ENCODE assay signal across 8 cellular contexts in genomic region chr6:135182993-135183531, GRCh38. TPM values are rescaled to one million over a fixed set of nuclear protein-coding genes. Genes with fewer than 3 reads are reported as not detected.
DNase-seq lines count a peak whose midpoint lies in the region; ATAC-seq and TF ChIP-seq lines count a peak whose summit lies in the region.

No MANE protein-coding gene starts in this region.

- H3K36me3 ChIP-seq in CD8-positive, alpha-beta memory T cell (ENCODE audit: insufficient read depth, low read length): no peaks in the 10 kb centered on the region
- H3K36me3 ChIP-seq in kidney epithelial cell (ENCODE audit: control insufficient read depth, insufficient read depth, low read length): no peaks in the 10 kb centered on the region

- peaks cover 0 to 10% (median 0%) of the 10 kb centered on the region in 3 donors for H3K36me3 Mint-ChIP-seq in CD8-positive, alpha-beta memory T cell
- peaks cover 22% of the 10 kb centered on the region for H3K36me3 Mint-ChIP-seq in activated naive CD8-positive, alpha-beta T cell treated with anti-CD3 and anti-CD28 coated beads, Interleukin-2, amount 50 U/mL, for 24 hours (ENCODE audit: low read depth)

- no peaks in the 10 kb centered on the region for H3K27me3 Mint-ChIP-seq in CD8-positive, alpha-beta memory T cell
- H3K27me3 Mint-ChIP-seq in activated naive CD8-positive, alpha-beta T cell treated with anti-CD3 and anti-CD28 coated beads, Interleukin-2, amount 50 U/mL, for 24 hours: no peaks in the 10 kb centered on the region

- H3K27me3 ChIP-seq in CD8-positive, alpha-beta memory T cell (ENCODE audit: insufficient read depth, low read length, poor library complexity, severe bottlenecking): no peaks in the 10 kb centered on the region
- peaks cover 4% of the 10 kb centered on the region for H3K27me3 ChIP-seq in kidney epithelial cell (ENCODE audit: control insufficient read depth, insufficient read depth, low read length)

- no peaks in the 10 kb centered on the region for H3K9me3 Mint-ChIP-seq in CD8-positive, alpha-beta memory T cell
- H3K9me3 Mint-ChIP-seq in activated naive CD8-positive, alpha-beta T cell treated with anti-CD3 and anti-CD28 coated beads, Interleukin-2, amount 50 U/mL, for 24 hours: no peaks in the 10 kb centered on the region

- H3K4me1 ChIP-seq in CD8-positive, alpha-beta memory T cell (ENCODE audit: insufficient read depth, low read length): peaks cover 14% of the 10 kb centered on the region

- H3K4me1 Mint-ChIP-seq in CD8-positive, alpha-beta memory T cell: peaks cover 21 to 26% (median 23%) of the 10 kb centered on the region in 3 donors
- H3K4me1 Mint-ChIP-seq in activated naive CD8-positive, alpha-beta T cell treated with anti-CD3 and anti-CD28 coated beads, Interleukin-2, amount 50 U/mL, for 24 hours: peaks cover 44% of the 10 kb centered on the region

- peak overlapping the region; percentile 83 to 100 (median 92) for H3K4me3 Mint-ChIP-seq in CD8-positive, alpha-beta memory T cell
- H3K4me3 Mint-ChIP-seq in activated naive CD8-positive, alpha-beta T cell treated with anti-CD3 and anti-CD28 coated beads, Interleukin-2, amount 50 U/mL, for 24 hours: peak overlapping the region; percentile 98

- POLR2A ChIA-PET in CD8-positive, alpha-beta memory T cell (lab: Charles Lee): interaction anchor here (0.6 to 1.6 kb wide), 3 partner anchors 36 to 120 kb away, joined by 3 to 5 read pairs (median 4); no protein-coding TSS in a partner anchor

- H3K27ac Mint-ChIP-seq in CD8-positive, alpha-beta memory T cell: peak overlapping the region; percentile 15 to 80 (median 42)
- H3K27ac Mint-ChIP-seq in activated naive CD8-positive, alpha-beta T cell treated with anti-CD3 and anti-CD28 coated beads, Interleukin-2, amount 50 U/mL, for 24 hours: peak overlapping the region; percentile 96

- peak; percentile 45 to 72 (median 60) for DNase-seq in CD8-positive, alpha-beta memory T cell
- DNase-seq in SKM-1 treated with dmso at 0.1 percent for 144 hours (lab: John Stamatoyannopoulos, UW; ENCODE audit: unreplicated experiment) (peak; percentile 32), kidney epithelial cell (ENCODE audit: low read depth) (no peak)
- peak; percentile 76 for DNase-seq in activated naive CD8-positive, alpha-beta T cell treated with anti-CD3 and anti-CD28 coated beads, Interleukin-2, amount 50 U/mL, for 24 hours
- DNase-seq in stimulated activated CD4-positive, alpha-beta T cell treated with anti-CD3 and anti-CD28 coated beads, TNF-alpha, amount 100 ng/mL, for 1 hour (ENCODE audit: low read depth in 3 of 3, low spot score in 1 of 3): peak in 2 of 3 donors; percentile 35 to 61

- CTCF ChIA-PET in CD8-positive, alpha-beta memory T cell (lab: Charles Lee): interaction anchor here (0.7 to 3.8 kb wide), 22 partner anchors 10 to 223 kb away, joined by 3 to 27 read pairs (median 4); no protein-coding TSS in a partner anchor

- TF ChIP-seq CTCF in kidney epithelial cell (IDR thresholded peaks at IDR 0.05; ENCODE audit: insufficient read depth, low read length, poor library complexity, severe bottlenecking): no peak

- no peaks in the 10 kb centered on the region for H3K9me3 ChIP-seq in CD8-positive, alpha-beta memory T cell (ENCODE audit: low read length)

- ATAC-seq in GM19455 (IDR thresholded peaks at IDR 0.05; ENCODE audit: unreplicated experiment) (peak; percentile 55), HG03571 (IDR thresholded peaks at IDR 0.05; ENCODE audit: unreplicated experiment) (peak; percentile 41), esophagus mucosa (no peak)
- ATAC-seq in activated naive CD8-positive, alpha-beta T cell treated with anti-CD3 and anti-CD28 coated beads, Interleukin-2, amount 50 U/mL, for 24 hours: peak; percentile 51

- H3K27ac ChIP-seq in CD8-positive, alpha-beta memory T cell (ENCODE audit: low read depth, low read length): peak overlapping the region; percentile 62

- peak overlapping the region; percentile 73 for H3K4me3 ChIP-seq in CD8-positive, alpha-beta memory T cell (ENCODE audit: low read length)
- peak overlapping the region; percentile 51 for H3K4me3 ChIP-seq in kidney epithelial cell (ENCODE audit: low read depth, low read length)

RNA-seq across cellular contexts. Expression of gene MYB, which starts 2.0 kb away (rescaled TPM):
- total RNA-seq in CD8-positive, alpha-beta memory T cell: 10 to 100 TPM; 42.3 to 44.2 TPM
- 1.3 TPM for polyA plus RNA-seq in CD8-positive, alpha-beta memory T cell
- total RNA-seq in kidney epithelial cell (0.62 and 1.7 TPM in 2 replicates), esophagus mucosa (1.3 TPM)

Comparison
In these comparisons a context has a peak if more than half of its experiments do, and no peak if none do; other contexts are left out.
1. RNA of gene MYB, which starts 2.0 kb away (total RNA-seq): 42.3 to 44.2 TPM in CD8-positive, alpha-beta memory T cell; 0.62 to 1.7 TPM in kidney epithelial cell and 1.3 TPM in esophagus mucosa (single experiment); every median in the first group is over 10 times any median in the second.